ENCODE assay signal across 11 cellular contexts in the genomic region with DNA sequence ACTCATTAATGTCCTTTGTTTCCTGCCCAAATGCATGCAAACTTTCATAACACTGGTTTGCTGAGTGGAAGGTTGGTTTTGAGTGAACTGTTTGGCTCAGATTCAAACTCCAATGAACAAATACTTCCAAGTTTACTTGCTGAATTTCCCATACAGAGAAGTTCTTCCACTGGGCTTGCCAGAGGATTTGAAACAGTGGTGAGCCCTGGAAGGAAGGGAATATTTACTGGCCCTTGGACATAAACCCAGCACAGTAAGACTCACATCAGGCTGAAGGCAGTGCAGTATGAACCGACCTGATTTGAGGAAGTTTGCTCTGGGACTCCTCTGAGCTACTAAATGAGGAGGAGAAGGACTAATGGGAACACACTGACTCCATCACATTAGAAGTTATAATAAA. TPM values are rescaled to one million over a fixed set of nuclear protein-coding genes. Genes with fewer than 3 reads are reported as not detected.
A peak's percentile ranks its signal among the peaks of the same experiment; 100 is the strongest.
DNase-seq lines count a peak whose midpoint lies in the region; ATAC-seq and TF ChIP-seq lines count a peak whose summit lies in the region.
"Had no signal": no experiment of that assay in that cellular context is flagged by ENCODE, and none has a peak within 500 bp of the region (broad histone marks: within the 10 kb centered on the region; RNA-seq: fewer than 3 reads in every experiment).

No MANE protein-coding gene starts in this region.

- peaks cover 2% of the 10 kb centered on the region for H3K36me3 Mint-ChIP-seq in chondrocyte (ENCODE audit: low read depth)
- H3K36me3 Mint-ChIP-seq in H9 (ENCODE audit: insufficient read depth in 1 of 3, low read depth in 3 of 3) = peaks cover 0 to 3% (median 0%) of the 10 kb centered on the region in 3 experiments; a peak in 2 of 7 replicates
- H3K36me3 Mint-ChIP-seq in activated naive CD4-positive, alpha-beta T cell treated with anti-CD3 and anti-CD28 coated beads, Interleukin-2, amount 50 U/mL, for 72 hours = peaks cover 4 to 10% of the 10 kb centered on the region in 2 donors

- no peak overlapping the region for H3K18ac ChIP-seq in H9 (ENCODE audit: insufficient read length, low read depth, low read length)

- H3K4me2 ChIP-seq in H9 (ENCODE audit: insufficient read depth, insufficient read length, low read length) = no peak overlapping the region

- intact Hi-C loops in spleen (cut with DNase I; ENCODE audit: low total_unique reads) = loop anchor here (5.0 kb wide), 1 partner anchor 115 kb away; no protein-coding TSS in a partner anchor

- H3K27ac Mint-ChIP-seq in chondrocyte (ENCODE audit: unreplicated experiment) (peak overlapping the region; percentile 98), H9 (no peak overlapping the region; a peak in 1 of 7 replicates)
- peak overlapping the region in 1 of 2 donors; percentile 1 for H3K27ac Mint-ChIP-seq in activated naive CD4-positive, alpha-beta T cell treated with anti-CD3 and anti-CD28 coated beads, Interleukin-2, amount 50 U/mL, for 72 hours

- TF ChIP-seq POLR2A in spleen (IDR thresholded peaks at IDR 0.05) = no peak

- no peak overlapping the region for H4K8ac ChIP-seq in H9 (replicated peaks; ENCODE audit: insufficient read length, low read depth, low read length)

- no peak overlapping the region for H4K5ac ChIP-seq in H9 (ENCODE audit: insufficient read length, low read depth, low read length)

- peak; percentile 47 for TF ChIP-seq RAD21 in liver (IDR thresholded peaks at IDR 0.05)

- no peak overlapping the region for H3K4ac ChIP-seq in H9 (ENCODE audit: low read depth, low read length)

- H3K27me3 ChIP-seq in liver (ENCODE audit: control insufficient read depth in 4 of 4, insufficient read depth in 4 of 4, low read length in 3 of 4) = no peaks in the 10 kb centered on the region
- H3K27me3 ChIP-seq in spleen (replicated peaks in 1 of 7) = no peaks in the 10 kb centered on the region
- no peaks in the 10 kb centered on the region for H3K27me3 ChIP-seq in H9 (ENCODE audit: insufficient read depth, low read length)

- no peak overlapping the region for H2BK5ac ChIP-seq in H9 (ENCODE audit: insufficient read length, low read length)

- no peak overlapping the region for H3T11ph ChIP-seq in H9 (ENCODE audit: low read length)

- no peak overlapping the region for H2BK12ac ChIP-seq in H9 (ENCODE audit: insufficient read length, low read depth, low read length)

- H3K14ac ChIP-seq in H9 (ENCODE audit: insufficient read depth, low read length) = no peak overlapping the region

- H3K56ac ChIP-seq in H9 (ENCODE audit: insufficient read length, low read depth, low read length) = no peak overlapping the region

- peaks cover 81% of the 10 kb centered on the region for H3K4me1 Mint-ChIP-seq in chondrocyte (ENCODE audit: low read depth)
- peaks cover 38 to 43% of the 10 kb centered on the region in 2 experiments for H3K4me1 Mint-ChIP-seq in H9

- H2BK15ac ChIP-seq in H9 (ENCODE audit: low read depth, low read length) = no peak overlapping the region

- H3K27me3 Mint-ChIP-seq in chondrocyte (ENCODE audit: low read depth) (no peaks in the 10 kb centered on the region), H9 (ENCODE audit: low read depth) (no peaks in the 10 kb centered on the region)

- H3K9me3 ChIP-seq in liver (ENCODE audit: control insufficient read depth in 4 of 4, low read length in 3 of 4) (no peaks in the 10 kb centered on the region), spleen (no peaks in the 10 kb centered on the region), H9 (ENCODE audit: control insufficient read depth, low read depth, low read length) (no peaks in the 10 kb centered on the region)

- H3K4me1 ChIP-seq in liver (ENCODE audit: control insufficient read depth in 4 of 4, insufficient read depth in 4 of 4, low read length in 3 of 4) = peaks cover 12 to 64% (median 39%) of the 10 kb centered on the region in 4 donors
- peaks cover 19 to 80% (median 48%) of the 10 kb centered on the region in 6 donors for H3K4me1 ChIP-seq in spleen
- peaks cover 4% of the 10 kb centered on the region; the same call in 1 of the 2 replicates for H3K4me1 ChIP-seq in H9 (ENCODE audit: insufficient read depth, low read length)

- WGBS in liver = 2% methylated on average over 1 of the region's 1 CpG
- 0 to 19% (median 13%) methylated on average over 1 of the region's 1 CpG for WGBS in spleen, 5 donors
- WGBS in H9 (ENCODE audit: extremely low coverage, insufficient read length, low lambda C conversion rate) = no CpG with 5 or more reads among the region's 1 CpG

- H3K23me2 ChIP-seq in H9 (ENCODE audit: insufficient read length, low read depth, low read length, poor library complexity, severe bottlenecking) = peaks cover 10% of the 10 kb centered on the region

- H3K4me3 ChIP-seq in liver (ENCODE audit: low read depth in 1 of 3, low read length in 3 of 3) (no peak overlapping the region), spleen (no peak overlapping the region)

- peaks cover 1% of the 10 kb centered on the region; the same call in 1 of the 2 replicates for H3K79me2 ChIP-seq in H9 (ENCODE audit: insufficient read depth, low read length)

- no peak overlapping the region for H2AFZ ChIP-seq in H9 (ENCODE audit: low read length)

- H3K4me3 Mint-ChIP-seq in chondrocyte (ENCODE audit: unreplicated experiment) = peak overlapping the region; percentile 83
- H3K4me3 Mint-ChIP-seq in H9 = no peak overlapping the region

- H2BK20ac ChIP-seq in H9 (ENCODE audit: low read depth, low read length, poor library complexity, severe bottlenecking) = no peak overlapping the region

- no peak overlapping the region for H2AK5ac ChIP-seq in H9 (ENCODE audit: insufficient read length, low read length)

- H3K79me1 ChIP-seq in H9 (ENCODE audit: insufficient read depth, low read depth, low read length, poor library complexity, severe bottlenecking) = no peaks in the 10 kb centered on the region

- TF ChIP-seq CTCF in chondrocyte (IDR thresholded peaks at IDR 0.05) (no peak), liver (IDR thresholded peaks at IDR 0.05; ENCODE audit: low read depth, low read length, missing input control) (no peak), spleen (IDR thresholded peaks at IDR 0.05 in 8 of 11, conservative IDR thresholded peaks at IDR 0.05 in 3 of 11) (no peak), H9 (conservative IDR thresholded peaks at IDR 0.05) (no peak)

- H3K27ac ChIP-seq in liver (ENCODE audit: low read depth in 1 of 2, low read length in 2 of 2) (peak overlapping the region; percentile 84 to 86), spleen (peak overlapping the region; percentile 8 to 90 (median 88)), H9 (ENCODE audit: insufficient read length, low read depth, low read length) (no peak overlapping the region)

- H3K23ac ChIP-seq in H9 (ENCODE audit: insufficient read length, low read depth, low read length) = no peak overlapping the region

- peak overlapping the region in 1 of 2 donors; percentile 81 for H3K9ac ChIP-seq in liver (ENCODE audit: low read depth in 1 of 2, low read length in 2 of 2)
- H3K9ac ChIP-seq in H9 (ENCODE audit: extremely low read depth, insufficient read length, low read length) = no peak overlapping the region

- no peaks in the 10 kb centered on the region for H3K9me3 Mint-ChIP-seq in chondrocyte (ENCODE audit: low read depth)
- H3K9me3 Mint-ChIP-seq in H9 = no peaks in the 10 kb centered on the region
- no peaks in the 10 kb centered on the region for H3K9me3 Mint-ChIP-seq in activated naive CD4-positive, alpha-beta T cell treated with anti-CD3 and anti-CD28 coated beads, Interleukin-2, amount 50 U/mL, for 72 hours

- no peak overlapping the region for H2BK120ac ChIP-seq in H9 (ENCODE audit: low read depth, low read length, poor library complexity, severe bottlenecking)

- DNase-seq in H4 (ENCODE audit: low spot score) (peak; percentile 32), chondrocyte (ENCODE audit: low spot score) (no peak), spleen (no peak), H9 (no peak), RKO (ENCODE audit: low spot score) (no peak)
- DNase-seq in activated naive CD4-positive, alpha-beta T cell treated with anti-CD3 and anti-CD28 coated beads, Interleukin-2, amount 50 U/mL, for 72 hours (ENCODE audit: low spot score in 2 of 2) = no peak
- DNase-seq: cortex of kidney, NCI-H1436 treated with DMSO at 0.1 percent for 48 hours, T-helper 9 cell had no signal

- ATAC-seq in activated naive CD4-positive, alpha-beta T cell treated with anti-CD3 and anti-CD28 coated beads, Interleukin-2, amount 50 U/mL, for 72 hours = no peak
- no peak for ATAC-seq in GM18511 (IDR thresholded peaks at IDR 0.05; ENCODE audit: unreplicated experiment)

- H3K36me3 ChIP-seq in liver (ENCODE audit: control insufficient read depth in 4 of 4, insufficient read depth in 3 of 4, low read depth in 1 of 4, low read length in 3 of 4) (no peaks in the 10 kb centered on the region), spleen (peaks cover 0 to 6% (median 0%) of the 10 kb centered on the region in 6 donors)

- H4K20me1 ChIP-seq in H9 (ENCODE audit: control insufficient read depth, insufficient read depth, insufficient read length) = no peaks in the 10 kb centered on the region

- H4K91ac ChIP-seq in H9 (ENCODE audit: insufficient read length, low read depth, low read length) = no peak overlapping the region

RNA-seq across cellular contexts. Expression of a gene that starts 3.8 kb away (rescaled TPM):
- 22.8 and 23.7 TPM in 2 replicates for total RNA-seq in H4 (2014; rRNA removed; shearing (Covaris generic))
- 29.3 to 51.5 TPM (median 29.9 TPM) in 3 replicates for total RNA-seq in chondrocyte
- 1 to 10 TPM; 3.7 to 7.9 TPM for total RNA-seq in liver
- 1 to 10 TPM; 6.1 to 6.2 TPM for polyA plus RNA-seq in liver
- 10 to 100 TPM in 6 of 7 donors, 1 to 10 TPM in 1; 9.4 to 26.0 (median 15.2) TPM for total RNA-seq in spleen
- 10 to 100 TPM; 18.5 to 30.1 (median 25.6) TPM for polyA plus RNA-seq in spleen
- 14.4 and 14.7 TPM in 2 replicates for total RNA-seq in H9 (2021)
- 10 to 100 TPM; 32.5 to 38.0 TPM for total RNA-seq in activated naive CD4-positive, alpha-beta T cell treated with anti-CD3 and anti-CD28 coated beads, Interleukin-2, amount 50 U/mL, for 72 hours
